In the genomic region with DNA sequence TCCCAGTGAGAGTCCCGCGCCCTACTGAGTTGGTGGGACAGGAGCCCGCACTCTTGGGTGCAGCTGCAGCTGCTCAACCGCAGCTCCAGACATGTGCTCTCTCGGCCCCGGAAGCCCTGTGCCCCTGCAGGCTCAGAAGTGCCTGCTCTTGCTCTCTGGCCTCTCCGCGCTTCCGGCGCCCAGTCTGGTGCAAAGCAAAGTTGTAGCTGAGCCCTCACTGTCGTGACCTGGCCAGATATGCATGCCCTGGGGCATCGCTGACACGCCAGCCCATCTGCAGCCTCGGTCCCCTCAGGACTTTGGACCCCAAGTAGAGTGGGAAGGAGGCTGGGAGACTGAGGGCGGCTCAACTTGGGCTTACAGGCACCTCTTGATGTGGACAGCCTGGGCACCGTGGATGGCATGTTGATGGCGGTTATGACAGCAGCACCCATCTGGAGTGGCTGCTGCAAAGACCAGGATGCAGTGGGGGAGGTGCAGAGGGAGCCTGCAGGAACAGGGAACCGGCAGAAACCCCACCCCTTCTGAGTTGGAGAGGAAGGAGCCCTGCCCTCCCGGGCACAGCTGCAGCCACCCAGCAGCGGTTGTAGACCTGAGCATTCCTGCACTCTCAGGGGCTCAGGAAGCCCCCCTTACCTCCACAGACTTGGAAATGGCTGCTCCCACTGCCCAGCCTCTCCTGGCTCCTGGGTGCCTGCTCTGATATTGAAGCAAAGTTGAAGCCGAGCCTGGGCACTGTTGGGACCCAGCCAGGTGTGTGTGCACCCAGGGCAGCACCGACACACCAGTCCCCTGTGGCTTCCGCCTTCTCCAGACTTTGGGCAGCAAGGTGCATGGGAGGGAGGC, we compare ENCODE assay signal across 19 cellular contexts.
DNase-seq lines count a peak whose midpoint lies in the region; ATAC-seq, FAIRE-seq and TF ChIP-seq lines count a peak whose summit lies in the region.
"Had no signal": no experiment of that assay in that cellular context is flagged by ENCODE, and none has a peak within 500 bp of the region (broad histone marks: within the 10 kb centered on the region; RNA-seq: fewer than 3 reads in every experiment).

No MANE protein-coding gene starts in this region.

- no peak for TF ChIP-seq EP300 in H1 (IDR thresholded peaks at IDR 0.05; ENCODE audit: borderline replicate concordance in 1 of 2, low read depth in 2 of 2, low read length in 2 of 2)

- H2BK20ac ChIP-seq in H1 (ENCODE audit: low read length): no peak overlapping the region

- no peaks in the 10 kb centered on the region for H3K36me3 Mint-ChIP-seq in Caco-2 (ENCODE audit: insufficient read depth, unreplicated experiment)
- H3K36me3 Mint-ChIP-seq in endothelial cell (ENCODE audit: low read depth, unreplicated experiment): no peaks in the 10 kb centered on the region
- H3K36me3 Mint-ChIP-seq: activated naive CD8-positive, alpha-beta T cell treated with anti-CD3 and anti-CD28 coated beads, Interleukin-2, amount 10 ng/mL, durations not matched to agents 7 days and 5 days had no signal

- no peaks in the 10 kb centered on the region for H3K79me1 ChIP-seq in H1 (ENCODE audit: low read depth, low read length)

- no peak overlapping the region for H4K5ac ChIP-seq in H1 (ENCODE audit: insufficient read length, low read depth, low read length)

- H3K27me3 Mint-ChIP-seq in Caco-2 (ENCODE audit: insufficient read depth, unreplicated experiment): no peaks in the 10 kb centered on the region
- peaks cover 2% of the 10 kb centered on the region for H3K27me3 Mint-ChIP-seq in endothelial cell (ENCODE audit: unreplicated experiment)
- H3K27me3 Mint-ChIP-seq: activated naive CD8-positive, alpha-beta T cell treated with anti-CD3 and anti-CD28 coated beads, Interleukin-2, amount 10 ng/mL, durations not matched to agents 7 days and 5 days had no signal

- FAIRE-seq in H1 (lab: Jason Lieb, UNC): no peak
- FAIRE-seq: H54 had no signal

- no peak for TF ChIP-seq RAD21 in H1 (IDR thresholded peaks at IDR 0.05 in 1 of 2, conservative IDR thresholded peaks at IDR 0.05 in 1 of 2; ENCODE audit: low read depth in 2 of 2, low read length in 2 of 2)

- H3K4me2 ChIP-seq in H1 (ENCODE audit: insufficient read depth in 1 of 2, low read depth in 2 of 2, low read length in 2 of 2): no peak overlapping the region

- POLR2A ChIA-PET in H1 (lab: Charles Lee; ENCODE audit: partially characterized antibody): no interaction called here
- POLR2A ChIA-PET in Caco-2 (lab: Charles Lee): no interaction called here

- H3K9me3 ChIP-seq in H1 (ENCODE audit: insufficient read depth in 2 of 2, low read depth in 1 of 2, low read length in 1 of 2) (no peaks in the 10 kb centered on the region), testis (no peaks in the 10 kb centered on the region), Caco-2 (no peaks in the 10 kb centered on the region)

- no peak overlapping the region for H2BK15ac ChIP-seq in H1 (ENCODE audit: low read length)

- CTCF ChIA-PET in H1 (lab: Charles Lee; ENCODE audit: partially characterized antibody) (no interaction called here), Caco-2 (lab: Charles Lee) (no interaction called here)

- H3K56ac ChIP-seq in H1 (replicated peaks; ENCODE audit: insufficient read length, low read depth, low read length): no peak overlapping the region

- no peak for TF ChIP-seq CTCF in H1 (IDR thresholded peaks at IDR 0.05; ENCODE audit: control extremely low read depth in 1 of 3, insufficient read depth in 1 of 3, low read depth in 1 of 3, low read length in 3 of 3)
- no peak for TF ChIP-seq CTCF in testis (IDR thresholded peaks at IDR 0.05)
- TF ChIP-seq CTCF in Caco-2 (IDR thresholded peaks at IDR 0.05; ENCODE audit: insufficient read depth in 1 of 2, low read depth in 1 of 2, low read length in 1 of 2, severe bottlenecking in 1 of 2, unreplicated experiment in 1 of 2): no peak
- no peak for TF ChIP-seq CTCF in endothelial cell (IDR thresholded peaks at IDR 0.05; ENCODE audit: unreplicated experiment)

- no peaks in the 10 kb centered on the region for H3K79me2 ChIP-seq in H1 (ENCODE audit: control insufficient read depth in 1 of 2, insufficient read depth in 2 of 2, low read length in 2 of 2)
- H3K79me2 ChIP-seq: parathyroid adenoma had no signal

- no peak overlapping the region for H3K23ac ChIP-seq in H1 (ENCODE audit: insufficient read length)

- no peak overlapping the region for H3K9ac ChIP-seq in H1 (replicated peaks in 1 of 4; ENCODE audit: extremely low read depth in 1 of 4, low read depth in 3 of 4, low read length in 3 of 4)
- H3K9ac ChIP-seq: parathyroid adenoma had no signal

- intact Hi-C loops in testis (cut with DNase I; ENCODE audit: low total_unique reads): no loop called here
- intact Hi-C loops in Caco-2 (cut with micrococcal nuclease; ENCODE audit: unreplicated experiment): no loop called here

- H3K9me3 Mint-ChIP-seq in Caco-2 (ENCODE audit: unreplicated experiment) (no peaks in the 10 kb centered on the region), endothelial cell (ENCODE audit: unreplicated experiment) (no peaks in the 10 kb centered on the region)
- H3K9me3 Mint-ChIP-seq: activated naive CD8-positive, alpha-beta T cell treated with anti-CD3 and anti-CD28 coated beads, Interleukin-2, amount 10 ng/mL, durations not matched to agents 7 days and 5 days had no signal

- no peak overlapping the region for H3K14ac ChIP-seq in H1 (ENCODE audit: insufficient read length)

- H3K27me3 ChIP-seq in H1 (replicated peaks in 1 of 4; ENCODE audit: control insufficient read depth in 3 of 4, extremely low read depth in 1 of 4, insufficient read depth in 3 of 4, low read length in 3 of 4) (no peaks in the 10 kb centered on the region; a peak in 1 of 7 replicates), testis (no peaks in the 10 kb centered on the region), Caco-2 (replicated peaks; ENCODE audit: control insufficient read depth, insufficient read depth, low read length) (no peaks in the 10 kb centered on the region)

- H3K4me3 Mint-ChIP-seq in Caco-2 (ENCODE audit: unreplicated experiment): no peak overlapping the region
- H3K4me3 Mint-ChIP-seq in endothelial cell (ENCODE audit: unreplicated experiment): no peak overlapping the region
- H3K4me3 Mint-ChIP-seq: activated naive CD8-positive, alpha-beta T cell treated with anti-CD3 and anti-CD28 coated beads, Interleukin-2, amount 10 ng/mL, durations not matched to agents 7 days and 5 days had no signal

- H3K4me1 Mint-ChIP-seq in Caco-2 (ENCODE audit: low read depth, unreplicated experiment) (no peaks in the 10 kb centered on the region), endothelial cell (ENCODE audit: unreplicated experiment) (no peaks in the 10 kb centered on the region)
- H3K4me1 Mint-ChIP-seq: activated naive CD8-positive, alpha-beta T cell treated with anti-CD3 and anti-CD28 coated beads, Interleukin-2, amount 10 ng/mL, durations not matched to agents 7 days and 5 days had no signal

- no peak for TF ChIP-seq POLR2A in H1 (IDR thresholded peaks at IDR 0.05; ENCODE audit: control extremely low read depth in 1 of 2, low read depth in 2 of 2, low read length in 2 of 2)
- TF ChIP-seq POLR2A in testis (IDR thresholded peaks at IDR 0.05): no peak

- WGBS in H1 (ENCODE audit: extremely low coverage in 1 of 2, insufficient coverage in 1 of 2, insufficient read length in 1 of 2, insufficient replicate concordance in 2 of 2, low coverage in 1 of 2, low lambda C conversion rate in 2 of 2, missing lambda C conversion rate in 1 of 2), 2 experiments: 93% methylated on average over 23 of the region's 23 CpGs; no CpG with 5 or more reads in 1 of the 2 experiments
- WGBS in testis, 2 donors: 61 to 68% methylated on average over 6 to 23 of the region's 23 CpGs

- H3K18ac ChIP-seq in H1 (ENCODE audit: extremely low read depth, low read length): no peak overlapping the region

- no peak overlapping the region for H3K27ac ChIP-seq in H1 (ENCODE audit: low read depth, low read length)
- no peak overlapping the region for H3K27ac ChIP-seq in testis
- H3K27ac ChIP-seq: parathyroid adenoma had no signal

- no peaks in the 10 kb centered on the region for H3K23me2 ChIP-seq in H1 (ENCODE audit: low read depth, low read length)

- DNase-seq in activated effector memory CD4-positive, alpha-beta T cell treated with anti-CD3 and anti-CD28 coated beads, Interleukin-2, amount 50 U/mL, for 16 hours: peak; percentile 55
- no peak for DNase-seq in activated effector memory CD4-positive, alpha-beta T cell treated with Interleukin-2 at 50 U/mL for 16 hours
- DNase-seq in NCI-H774 (lab: John Stamatoyannopoulos, UW): peak; percentile 76
- DNase-seq in H1 (ENCODE audit: low read depth in 1 of 2, low spot score in 2 of 2): no peak
- DNase-seq in testis: peak; percentile 24
- DNase-seq in Caco-2: no peak
- DNase-seq in endothelial cell (ENCODE audit: low spot score): no peak
- DNase-seq: activated CD4-positive, CD25-positive, alpha-beta regulatory T cell; activated naive CD8-positive, alpha-beta T cell treated with anti-CD3 and anti-CD28 coated beads, Interleukin-2, amount 10 ng/mL, durations not matched to agents 7 days and 5 days; C1 segment of cervical spinal cord; cortex of kidney; NCI-H1436; NCI-H2227 treated with DMSO at 0.1 percent for 48 hours; SIG-M5; T-helper 2 cell had no signal

- H3K4ac ChIP-seq in H1 (replicated peaks; ENCODE audit: insufficient read length, low read depth, low read length): no peak overlapping the region

- no peak for ATAC-seq in HG02678 (IDR thresholded peaks at IDR 0.05; ENCODE audit: unreplicated experiment)

- no peak overlapping the region for H2BK12ac ChIP-seq in H1 (ENCODE audit: low read depth, low read length)

- no peak overlapping the region for H4K91ac ChIP-seq in H1 (replicated peaks; ENCODE audit: insufficient read length, low read length)

- H3K4me1 ChIP-seq in H1 (replicated peaks in 1 of 4; ENCODE audit: control insufficient read depth in 3 of 4, insufficient read depth in 4 of 4, low read length in 3 of 4) (peaks cover 0 to 4% (median 1%) of the 10 kb centered on the region in 4 experiments; a peak in 4 of 7 replicates), testis (no peaks in the 10 kb centered on the region), Caco-2 (no peaks in the 10 kb centered on the region)
- H3K4me1 ChIP-seq: parathyroid adenoma had no signal

- H2AFZ ChIP-seq in H1 (ENCODE audit: low read length): no peak overlapping the region; the same call in 1 of the 2 replicates
- H2AFZ ChIP-seq: parathyroid adenoma had no signal

- no TSS peak for BruUV-seq in Caco-2 (replicated peaks; lab: Mats Ljungman, UMichigan)

- H3K4me3 ChIP-seq in H1 (ENCODE audit: extremely low read depth in 1 of 4, insufficient read depth in 2 of 4, low read depth in 3 of 4, low read length in 4 of 4) (no peak overlapping the region), testis (peak overlapping the region in 1 of 2 donors; percentile 8), Caco-2 (ENCODE audit: low read depth, low read length) (no peak overlapping the region)
- H3K4me3 ChIP-seq: lung had no signal

- no peak overlapping the region for H2AK5ac ChIP-seq in H1 (ENCODE audit: low read depth, low read length)

- no peaks in the 10 kb centered on the region for H4K20me1 ChIP-seq in H1 (replicated peaks in 1 of 2; ENCODE audit: control insufficient read depth in 1 of 2, insufficient read depth in 2 of 2, low read length in 2 of 2)

- no peak overlapping the region for H3K27ac Mint-ChIP-seq in Caco-2 (ENCODE audit: unreplicated experiment)
- no peak overlapping the region for H3K27ac Mint-ChIP-seq in endothelial cell (ENCODE audit: unreplicated experiment)
- H3K27ac Mint-ChIP-seq: activated naive CD8-positive, alpha-beta T cell treated with anti-CD3 and anti-CD28 coated beads, Interleukin-2, amount 10 ng/mL, durations not matched to agents 7 days and 5 days had no signal

- H4K8ac ChIP-seq in H1 (ENCODE audit: extremely low read depth, insufficient read depth, low read length): peak overlapping the region; percentile 35; the same call in 1 of the 2 replicates

- no peak overlapping the region for H2BK120ac ChIP-seq in H1 (replicated peaks; ENCODE audit: low read depth, low read length)

- no peaks in the 10 kb centered on the region for H3K36me3 ChIP-seq in H1 (ENCODE audit: control insufficient read depth in 2 of 4, insufficient read depth in 4 of 4, low read length in 3 of 4)
- no peaks in the 10 kb centered on the region for H3K36me3 ChIP-seq in testis (ENCODE audit: low read depth, missing control alignments)
- H3K36me3 ChIP-seq in Caco-2 (ENCODE audit: control insufficient read depth, insufficient read depth, low read length): no peaks in the 10 kb centered on the region

- no peak overlapping the region for H2BK5ac ChIP-seq in H1 (ENCODE audit: low read depth, low read length)

Comparison
In these comparisons a context has a peak if more than half of its experiments do, and no peak if none do; other contexts are left out.
1. DNase-seq: peak in activated effector memory CD4-positive, alpha-beta T cell treated with anti-CD3 and anti-CD28 coated beads, Interleukin-2, amount 50 U/mL, for 16 hours (single experiment), NCI-H774 (single experiment) and testis (single experiment); none in activated effector memory CD4-positive, alpha-beta T cell treated with Interleukin-2 at 50 U/mL for 16 hours (single experiment), H1 (0 of 2), Caco-2 (0 of 2) and endothelial cell (single experiment).